In the genomic region with DNA sequence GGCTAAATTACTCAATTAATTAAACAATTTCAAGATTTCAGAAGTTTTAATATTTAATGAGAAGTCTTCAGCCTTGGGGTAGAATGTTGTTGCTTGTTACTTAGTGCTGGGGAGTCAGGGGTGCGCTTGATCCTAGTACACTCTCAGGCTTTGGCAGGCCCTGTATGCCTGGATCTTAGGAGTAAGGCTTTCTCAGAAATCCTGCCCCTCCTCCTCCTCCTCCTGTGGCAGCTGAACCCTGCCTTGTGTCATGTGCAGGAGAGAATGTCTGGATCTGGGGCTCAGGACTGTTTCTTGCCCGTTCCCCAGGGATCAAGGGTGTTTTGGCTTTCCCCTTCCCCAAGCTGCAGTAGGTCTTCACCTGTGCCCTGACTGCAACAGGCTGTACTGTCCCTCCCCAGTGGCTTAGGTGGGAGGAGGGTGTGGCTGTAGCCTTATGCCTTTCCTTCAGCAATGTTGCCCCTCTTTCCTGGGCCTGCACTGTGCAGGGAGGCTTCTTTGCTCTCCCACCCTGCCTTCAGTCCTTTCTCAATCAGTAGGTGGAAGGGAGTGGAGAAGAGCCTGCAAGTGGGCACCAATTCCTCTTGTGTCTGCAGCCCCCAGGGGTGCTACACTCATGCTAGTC, we compare ENCODE assay signal across 17 cellular contexts.
"Had no signal": no experiment of that assay in that cellular context is flagged by ENCODE, and none has a peak within 500 bp of the region (broad histone marks: within the 10 kb centered on the region; RNA-seq: fewer than 3 reads in every experiment).

No MANE protein-coding gene starts in this region.

- H3K27ac ChIP-seq: left lung, psoas muscle, stomach had no signal

- H3K36me3 ChIP-seq: left lung had no signal

- H3K4me1 ChIP-seq: stomach had no signal

- H3K9me3 ChIP-seq: left lung, psoas muscle, stomach had no signal

- H3K27me3 ChIP-seq: left lung, stomach had no signal

- DNase-seq: activated CD4-positive, alpha-beta T cell treated with anti-CD3 and anti-CD28 coated beads, Interleukin-2, amount 10 ng/mL, durations not matched to agents 24 days and 14 days; activated CD8-positive, alpha-beta T cell treated with anti-CD3 and anti-CD28 coated beads for 36 hours; activated naive CD4-positive, alpha-beta T cell; activated naive CD8-positive, alpha-beta T cell treated with anti-CD3 and anti-CD28 coated beads, Interleukin-2, amount 10 ng/mL, durations not matched to agents 7 days and 5 days; activated T-cell treated with anti-CD3 and anti-CD28 coated beads, Interleukin-2, amount 50 U/mL, for 1 hour; anterior cingulate cortex; central memory CD4-positive, alpha-beta T cell; erythroblast; foreskin melanocyte; left lung; psoas muscle; right cardiac atrium; stomach; T1000 had no signal

- FAIRE-seq: colon, endometrium had no signal

- H3K4me3 ChIP-seq: left lung, psoas muscle, skin epidermis, stomach had no signal
